In genomic region chr16:46873201-46873600, GRCh38 we compare ENCODE assay signal across 7 cellular contexts.
"Had no signal": no experiment of that assay in that cellular context is flagged by ENCODE, and none has a peak within 500 bp of the region (broad histone marks: within the 10 kb centered on the region; RNA-seq: fewer than 3 reads in every experiment).

No MANE protein-coding gene starts in this region.

- H3K27ac ChIP-seq: HL-60 had no signal

- FAIRE-seq: HepG2, HTR-8/SVneo, K562 had no signal

- DNase-seq: IMR-90, KBM-7, KG1 had no signal

- ATAC-seq: HepG2, K562 had no signal

- H3K4me3 ChIP-seq: K562 had no signal
